1 cellular context compared by ENCODE assay signal in genomic region chr1:27525296-27526271, GRCh38.
A peak's percentile ranks its signal among the peaks of the same experiment; 100 is the strongest.
TF ChIP-seq lines count a peak whose summit lies in the region.

No MANE protein-coding gene starts in this region.

TF ChIP-seq in K562, 482 proteins besides CTCF, POLR2A, EP300 and RAD21 (continued from another document and continues in another):
- TF ChIP-seq ZMIZ1 (IDR thresholded peaks at IDR 0.05; ENCODE audit: low read depth in 2 of 2, low read length in 2 of 2) (0 out of 4 replicates have a peak, but pooled peaks of 1 of the 2 experiments have one; percentile 10), U2AF2 (optimal IDR thresholded peaks at IDR 0.05; ENCODE audit: low read depth, low read length) (no peak), ZNF282 (CRISPR knock-in tag; IDR thresholded peaks at IDR 0.05) (0 out of 2 replicates have a peak, but pooled peaks have one; percentile 87), ZBTB7A (IDR thresholded peaks at IDR 0.05; ENCODE audit: borderline replicate concordance, control insufficient read depth, low read depth, low read length) (peak; percentile 82; the same call in 1 of the 2 replicates), TAF7 (tag; IDR thresholded peaks at IDR 0.05) (no peak), FOXO4 (CRISPR knock-in tag; IDR thresholded peaks at IDR 0.05) (no peak), SPI1 (IDR thresholded peaks at IDR 0.05; ENCODE audit: borderline replicate concordance, low read depth, low read length) (peak; percentile 93), NR2C2 (CRISPR knock-in tag; IDR thresholded peaks at IDR 0.05) (no peak), NR2C2 (tag; IDR thresholded peaks at IDR 0.05) (peak; percentile 55; the same call in 1 of the 2 replicates), HDAC2 (IDR thresholded peaks at IDR 0.05) (peak; percentile 73; the same call in 1 of the 2 replicates), RBM22 (IDR thresholded peaks at IDR 0.05; ENCODE audit: low read depth, low read length, poor library complexity, severe bottlenecking) (no peak), ZNF639 (CRISPR knock-in tag; conservative IDR thresholded peaks at IDR 0.05 in 1 of 2, IDR thresholded peaks at IDR 0.05 in 1 of 2) (no peak), ZSCAN32 (CRISPR knock-in tag; IDR thresholded peaks at IDR 0.05) (no peak), TOE1 (IDR thresholded peaks at IDR 0.05; ENCODE audit: borderline replicate concordance) (no peak), TOE1 (CRISPR knock-in tag; IDR thresholded peaks at IDR 0.05; ENCODE audit: borderline replicate concordance, low read depth) (0 out of 2 replicates have a peak, but pooled peaks have one; percentile 69), KDM5B (IDR thresholded peaks at IDR 0.05; ENCODE audit: insufficient replicate concordance, low read depth, low read length) (peak; percentile 77), NEUROD1 (IDR thresholded peaks at IDR 0.05; ENCODE audit: borderline replicate concordance, low read depth, low read length, partially characterized antibody) (peak; percentile 53), RBBP5 (IDR thresholded peaks at IDR 0.05; ENCODE audit: borderline replicate concordance, insufficient read depth, low read length, poor library complexity, severe bottlenecking) (peak; percentile 91), ZBTB33 (CRISPR knock-in tag; IDR thresholded peaks at IDR 0.05) (peak; percentile 20; the same call in 1 of the 2 replicates), E2F5 (CRISPR knock-in tag; IDR thresholded peaks at IDR 0.05) (0 out of 2 replicates have a peak, but pooled peaks have one; percentile 59), MYC (IDR thresholded peaks at IDR 0.05; ENCODE audit: low read depth, low read length) (no peak; the same call in 1 of the 2 replicates), MYC (CRISPR knock-in tag; IDR thresholded peaks at IDR 0.05; ENCODE audit: borderline replicate concordance, low read depth) (peak; percentile 55), HDGF (IDR thresholded peaks at IDR 0.05) (peak; percentile 76), NFE2 (IDR thresholded peaks at IDR 0.05; ENCODE audit: low read depth) (no peak), POLR2AphosphoS5 (IDR thresholded peaks at IDR 0.05; ENCODE audit: control insufficient read depth, insufficient read depth, low read depth, low read length) (peak; percentile 48), SAP30 (IDR thresholded peaks at IDR 0.05; ENCODE audit: borderline replicate concordance, insufficient read depth, low read depth, low read length, poor library complexity, severe bottlenecking) (peak; percentile 16), DDX20 (tag; IDR thresholded peaks at IDR 0.05; ENCODE audit: low read depth) (no peak), TARDBP (IDR thresholded peaks at IDR 0.05) (no peak), PML (IDR thresholded peaks at IDR 0.05; ENCODE audit: low read length) (0 out of 2 replicates have a peak, but pooled peaks have one; percentile 42), CTBP1 (IDR thresholded peaks at IDR 0.05; ENCODE audit: borderline replicate concordance) (peak; percentile 53; the same call in 1 of the 2 replicates), ZFPM2 (CRISPR knock-in tag; IDR thresholded peaks at IDR 0.05) (0 out of 2 replicates have a peak, but pooled peaks have one; percentile 50), TBL1XR1 (IDR thresholded peaks at IDR 0.05; ENCODE audit: low read length in 2 of 2) (peak in 1 of 2 experiments; percentile 54; a peak in 1 of 4 replicates), ARID4B (CRISPR knock-in tag; IDR thresholded peaks at IDR 0.05) (peak; percentile 74; the same call in 1 of the 2 replicates), SP1 (CRISPR knock-in tag; IDR thresholded peaks at IDR 0.05) (peak; percentile 41), CCNT2 (IDR thresholded peaks at IDR 0.05; ENCODE audit: borderline replicate concordance, extremely low read depth, insufficient read length, low read depth, low read length) (peak; percentile 46), MCM2 (IDR thresholded peaks at IDR 0.05; ENCODE audit: low read depth) (no peak), ZFX (CRISPR knock-in tag; IDR thresholded peaks at IDR 0.05) (peak; percentile 69), POLR2B (IDR thresholded peaks at IDR 0.05; ENCODE audit: low read depth, partially characterized antibody) (peak; percentile 66), CBX1 (IDR thresholded peaks at IDR 0.05; ENCODE audit: low read depth) (peak; percentile 3; the same call in 1 of the 2 replicates), E2F4 (CRISPR knock-in tag; IDR thresholded peaks at IDR 0.05; ENCODE audit: low read depth) (peak; percentile 64; the same call in 1 of the 2 replicates), MEF2D (tag; conservative IDR thresholded peaks at IDR 0.05; ENCODE audit: low read depth) (peak; percentile 90), ZNF12 (CRISPR knock-in tag; IDR thresholded peaks at IDR 0.05) (peak; percentile 61; the same call in 1 of the 2 replicates), GABPA (tag; conservative IDR thresholded peaks at IDR 0.05; ENCODE audit: low read depth) (no peak), PBX2 (CRISPR knock-in tag; IDR thresholded peaks at IDR 0.05; ENCODE audit: low read depth) (no peak), PBX2 (tag; conservative IDR thresholded peaks at IDR 0.05; ENCODE audit: low read depth) (0 out of 2 replicates have a peak, but pooled peaks have one; percentile 25)
